In the genomic region with DNA sequence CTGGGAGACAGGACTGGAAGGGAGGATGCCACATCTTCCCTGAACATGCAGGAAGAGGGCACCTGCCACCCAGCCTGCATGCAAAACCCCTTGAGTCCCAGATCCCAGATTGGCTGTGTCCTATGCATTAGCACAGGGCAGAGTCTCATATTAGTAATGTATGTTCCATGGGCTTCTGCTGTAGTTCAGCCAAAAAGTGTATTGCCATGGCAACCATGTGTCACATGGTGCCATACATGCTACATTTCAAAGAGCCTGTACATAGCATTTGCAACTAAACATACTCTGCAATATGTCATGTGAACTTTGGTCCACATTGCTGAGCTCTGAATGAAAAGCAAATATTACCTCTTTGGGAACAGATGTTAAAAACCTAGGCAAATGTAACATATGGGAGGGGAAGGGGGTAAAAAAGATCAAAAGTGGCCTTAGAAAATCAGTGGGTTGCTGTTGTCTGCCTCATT, we compare ENCODE assay signal across 13 cellular contexts.
DNase-seq lines count a peak whose midpoint lies in the region; ATAC-seq, FAIRE-seq and TF ChIP-seq lines count a peak whose summit lies in the region.
"Had no signal": no experiment of that assay in that cellular context is flagged by ENCODE, and none has a peak within 500 bp of the region (broad histone marks: within the 10 kb centered on the region; RNA-seq: fewer than 3 reads in every experiment).

No MANE protein-coding gene starts in this region.

- H3K27ac Mint-ChIP-seq in activated naive CD4-positive, alpha-beta T cell treated with anti-CD3 and anti-CD28 coated beads, Interleukin-2, amount 10 ng/mL, durations not matched to agents 7 days and 5 days = peak overlapping the region; percentile 91

- H3K27me3 Mint-ChIP-seq in activated naive CD4-positive, alpha-beta T cell treated with anti-CD3 and anti-CD28 coated beads, Interleukin-2, amount 10 ng/mL, durations not matched to agents 7 days and 5 days = no peaks in the 10 kb centered on the region

- H3K4me3 ChIP-seq in choroid plexus epithelial cell (ENCODE audit: low read depth, low read length) = no peak overlapping the region
- H3K4me3 ChIP-seq: adrenal gland, transverse colon had no signal

- no peak for TF ChIP-seq CTCF in choroid plexus epithelial cell (conservative IDR thresholded peaks at IDR 0.05; ENCODE audit: low read depth, low read length)

- ATAC-seq in GM21737 (IDR thresholded peaks at IDR 0.05; ENCODE audit: unreplicated experiment) = no peak
- ATAC-seq: HCT116 had no signal

- CTCF ChIA-PET in activated naive CD4-positive, alpha-beta T cell treated with anti-CD3 and anti-CD28 coated beads, Interleukin-2, amount 10 ng/mL, durations not matched to agents 7 days and 5 days (lab: Charles Lee) = interaction anchor here (1.0 to 5.5 kb wide), 4 partner anchors 16 to 65 kb away, joined by 3 to 33 read pairs (median 17); no protein-coding TSS in a partner anchor

- peak overlapping the region; percentile 69 for H3K4me3 Mint-ChIP-seq in activated naive CD4-positive, alpha-beta T cell treated with anti-CD3 and anti-CD28 coated beads, Interleukin-2, amount 10 ng/mL, durations not matched to agents 7 days and 5 days

- H3K36me3 Mint-ChIP-seq in activated naive CD4-positive, alpha-beta T cell treated with anti-CD3 and anti-CD28 coated beads, Interleukin-2, amount 10 ng/mL, durations not matched to agents 7 days and 5 days = peaks cover 81% of the 10 kb centered on the region

- peak; percentile 42 for DNase-seq in activated naive CD4-positive, alpha-beta T cell treated with anti-CD3 and anti-CD28 coated beads, Interleukin-2, amount 10 ng/mL, durations not matched to agents 7 days and 5 days
- DNase-seq in activated naive CD4-positive, alpha-beta T cell (lab: John Stamatoyannopoulos, UW) = no peak
- DNase-seq in NCI-H69 (lab: John Stamatoyannopoulos, UW) (peak; percentile 77), choroid plexus epithelial cell (ENCODE audit: low read depth) (peak; percentile 17), activated gamma-delta T cell (lab: John Stamatoyannopoulos, UW) (no peak), RCC 7860 (ENCODE audit: low spot score) (no peak)
- DNase-seq: adrenal gland, NCI-H2081 treated with DMSO at 0.1 percent for 48 hours, transverse colon had no signal

- H3K4me1 Mint-ChIP-seq in activated naive CD4-positive, alpha-beta T cell treated with anti-CD3 and anti-CD28 coated beads, Interleukin-2, amount 10 ng/mL, durations not matched to agents 7 days and 5 days = peaks cover 89% of the 10 kb centered on the region

- no peak for FAIRE-seq in RCC 7860 (lab: Jason Lieb, UNC)

- no peaks in the 10 kb centered on the region for H3K9me3 Mint-ChIP-seq in activated naive CD4-positive, alpha-beta T cell treated with anti-CD3 and anti-CD28 coated beads, Interleukin-2, amount 10 ng/mL, durations not matched to agents 7 days and 5 days

- peak overlapping the region; percentile 9 for H3K27ac ChIP-seq in temporal lobe (ENCODE audit: low read depth, low read length)
- H3K27ac ChIP-seq: adrenal gland, epithelial cell of prostate had no signal

Comparison
In these comparisons a context has a peak if more than half of its experiments do, and no peak if none do; other contexts are left out.
1. DNase-seq: peak in activated naive CD4-positive, alpha-beta T cell treated with anti-CD3 and anti-CD28 coated beads, Interleukin-2, amount 10 ng/mL, durations not matched to agents 7 days and 5 days (single experiment), NCI-H69 (single experiment) and choroid plexus epithelial cell (single experiment); none in activated naive CD4-positive, alpha-beta T cell (0 of 4), activated gamma-delta T cell (single experiment) and RCC 7860 (single experiment).